Comparison of ENCODE assay signal across 10 cellular contexts in the genomic region with DNA sequence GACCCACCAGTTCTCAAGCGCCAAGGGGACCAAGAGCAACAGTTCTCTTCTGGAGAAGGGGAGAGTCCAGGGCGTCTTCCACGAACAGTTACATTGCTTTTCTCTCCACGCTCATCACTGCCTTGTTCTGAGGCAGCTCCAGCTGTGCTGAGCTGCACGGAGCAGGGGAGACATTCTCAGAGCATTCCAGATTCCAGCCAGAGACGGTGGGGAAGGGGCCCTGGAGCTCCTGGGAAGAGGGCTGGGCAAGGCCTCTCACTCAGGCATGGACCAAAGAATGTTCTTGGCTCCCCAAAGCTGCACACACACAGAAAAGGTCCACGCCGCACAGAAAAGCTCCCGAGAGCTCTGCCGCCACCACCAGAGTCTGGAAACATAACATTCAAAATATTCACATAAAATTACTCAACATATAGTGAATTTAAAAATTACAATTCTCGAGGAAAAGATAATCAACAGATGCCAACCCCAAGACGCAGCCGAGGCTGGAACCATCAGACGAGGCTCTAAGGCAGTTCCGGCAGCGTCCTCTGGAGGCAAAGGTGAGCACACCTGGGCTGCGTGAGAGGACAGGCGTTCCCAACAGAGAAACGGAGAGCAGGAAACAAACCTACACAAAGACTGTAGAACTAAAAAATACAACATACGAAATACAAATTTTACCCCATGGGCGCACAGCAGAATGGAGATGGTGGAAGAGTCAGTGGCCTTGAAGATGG. TPM values are rescaled to one million over a fixed set of nuclear protein-coding genes. Genes with fewer than 3 reads are reported as not detected.
DNase-seq lines count a peak whose midpoint lies in the region; TF ChIP-seq lines count a peak whose summit lies in the region.
"Had no signal": no experiment of that assay in that cellular context is flagged by ENCODE, and none has a peak within 500 bp of the region (broad histone marks: within the 10 kb centered on the region; RNA-seq: fewer than 3 reads in every experiment).

No MANE protein-coding gene starts in this region.

- H3K36me3 ChIP-seq in BE2C (no peaks in the 10 kb centered on the region), Peyer's patch (no peaks in the 10 kb centered on the region)

- no peak for DNase-seq in BE2C
- DNase-seq in Peyer's patch, result peak in 1 of 3 donors; percentile 66
- DNase-seq in iPS-NIHi7 (ENCODE audit: extremely low spot score), result peak; percentile 84
- no peak for DNase-seq in DMS79 treated with DMSO at 0.1 percent for 48 hours (lab: John Stamatoyannopoulos, UW)
- no peak for DNase-seq in OCI-M1 (lab: John Stamatoyannopoulos, UW)
- DNase-seq in GM19238 (ENCODE audit: insufficient read length, low spot score), result no peak
- no peak for DNase-seq in A172 (ENCODE audit: low spot score)
- DNase-seq: amygdala, SIG-M5 had no signal

- H3K9me3 ChIP-seq in BE2C, result no peaks in the 10 kb centered on the region
- H3K9me3 ChIP-seq in Peyer's patch, result peaks cover 0 to 4% (median 0%) of the 10 kb centered on the region in 4 donors

- H3K27ac ChIP-seq in Peyer's patch, result no peak overlapping the region

- TF ChIP-seq CTCF in BE2C (IDR thresholded peaks at IDR 0.05; ENCODE audit: low read depth, low read length), result peak; percentile 41
- TF ChIP-seq CTCF in GM12875 (IDR thresholded peaks at IDR 0.05; ENCODE audit: borderline replicate concordance, insufficient read depth, low read depth, low read length), result peak; percentile 60
- TF ChIP-seq CTCF in Peyer's patch (IDR thresholded peaks at IDR 0.05), result peak in 4 of 6 experiments; percentile 31 to 58 (median 52)

- H3K4me3 ChIP-seq in BE2C (ENCODE audit: low read depth, low read length), result no peak overlapping the region
- no peak overlapping the region for H3K4me3 ChIP-seq in GM12875 (ENCODE audit: low read depth, low read length)
- H3K4me3 ChIP-seq in Peyer's patch, result no peak overlapping the region

- H3K27me3 ChIP-seq in BE2C (no peaks in the 10 kb centered on the region), Peyer's patch (no peaks in the 10 kb centered on the region)

- TF ChIP-seq POLR2A in Peyer's patch (IDR thresholded peaks at IDR 0.05), result no peak

- H3K4me1 ChIP-seq in BE2C (no peaks in the 10 kb centered on the region), Peyer's patch (peaks cover 0 to 9% (median 0%) of the 10 kb centered on the region in 4 donors)

RNA-seq across cellular contexts. Expression of a gene that starts 40.5 kb away (rescaled TPM):
- 194 TPM for polyA plus RNA-seq in BE2C (2012; ENCODE audit: insufficient read depth, insufficient read length, low read depth)
- 100 to 1,000 TPM in 2 of 4 donors, 10 to 100 TPM in 2; 68.8 to 116 (median 95.1) TPM for total RNA-seq in Peyer's patch
- 53.1 and 68.3 TPM in 2 replicates for total RNA-seq in A172 (2014; rRNA removed; shearing (Covaris generic))

RNA-seq across cellular contexts. Expression of a gene that starts 49.8 kb away (rescaled TPM):
- 2.3 TPM for polyA plus RNA-seq in BE2C (2012; ENCODE audit: insufficient read depth, insufficient read length, low read depth)
- under 1 TPM in 1 of 4 donors, not detected in 3; 0.47 TPM for total RNA-seq in Peyer's patch
- total RNA-seq in A172 (2014; rRNA removed; shearing (Covaris generic)), result 0.17 TPM in 1 of 2 replicates, not detected in the other

RNA-seq across cellular contexts. Expression of a gene that starts 56.7 kb away (rescaled TPM):
- 93.0 TPM for polyA plus RNA-seq in BE2C (2012; ENCODE audit: insufficient read depth, insufficient read length, low read depth)
- total RNA-seq in Peyer's patch, result 10 to 100 TPM; 42.6 to 57.6 (median 49.8) TPM
- total RNA-seq in A172 (2014; rRNA removed; shearing (Covaris generic)), result 118 and 140 TPM in 2 replicates
